8 cellular contexts compared by ENCODE assay signal in genomic region chr5:122774519-122774860, GRCh38. TPM values are rescaled to one million over a fixed set of nuclear protein-coding genes. Genes with fewer than 3 reads are reported as not detected.
DNase-seq lines count a peak whose midpoint lies in the region; ATAC-seq, FAIRE-seq and TF ChIP-seq lines count a peak whose summit lies in the region.

No MANE protein-coding gene starts in this region.

- H3K4me1 ChIP-seq in Loucy (ENCODE audit: insufficient read depth, low read length, poor library complexity, severe bottlenecking) (peaks cover 3% of the 10 kb centered on the region), endocrine pancreas (ENCODE audit: control insufficient read depth, insufficient read depth, low read length) (peaks cover 20% of the 10 kb centered on the region)

- H3K9me3 ChIP-seq in Loucy (ENCODE audit: insufficient read depth, low read depth, low read length) (no peaks in the 10 kb centered on the region), endocrine pancreas (ENCODE audit: control insufficient read depth, low read length) (no peaks in the 10 kb centered on the region), neural cell (ENCODE audit: low read length) (no peaks in the 10 kb centered on the region)

- H3K4me2 ChIP-seq in Loucy (ENCODE audit: low read depth, low read length, poor library complexity, severe bottlenecking) (peak overlapping the region; percentile 57), neural cell (ENCODE audit: low read length) (no peak overlapping the region)

- TF ChIP-seq RAD21 in neural cell (conservative IDR thresholded peaks at IDR 0.05) = no peak

- peak; percentile 25 for ATAC-seq in GM21786 (IDR thresholded peaks at IDR 0.05; ENCODE audit: unreplicated experiment)

- H3K79me2 ChIP-seq in Loucy (ENCODE audit: insufficient read depth, low read length) = peaks cover 35% of the 10 kb centered on the region
- peaks cover 33% of the 10 kb centered on the region for H3K79me2 ChIP-seq in neural cell (replicated peaks; ENCODE audit: insufficient read depth, low read length)

- H3K27me3 ChIP-seq in GM06990 (replicated peaks; ENCODE audit: control insufficient read depth, insufficient read depth, low read length) (no peaks in the 10 kb centered on the region), Loucy (ENCODE audit: insufficient read depth, low read length, poor library complexity, severe bottlenecking) (no peaks in the 10 kb centered on the region), endocrine pancreas (ENCODE audit: control insufficient read depth, insufficient read depth, low read length) (no peaks in the 10 kb centered on the region), neural cell (ENCODE audit: insufficient read depth, low read depth, low read length) (no peaks in the 10 kb centered on the region)

- H3K9me2 ChIP-seq in Loucy (replicated peaks; ENCODE audit: low read depth, low read length) (no peaks in the 10 kb centered on the region), neural cell (ENCODE audit: insufficient read depth, low read length) (no peaks in the 10 kb centered on the region)

- H3K36me3 ChIP-seq in GM06990 (ENCODE audit: control insufficient read depth, insufficient read depth, low read length) = no peaks in the 10 kb centered on the region
- no peaks in the 10 kb centered on the region for H3K36me3 ChIP-seq in Loucy (ENCODE audit: insufficient read depth, low read length)
- no peaks in the 10 kb centered on the region for H3K36me3 ChIP-seq in endocrine pancreas (ENCODE audit: control insufficient read depth, insufficient read depth, low read length)
- no peaks in the 10 kb centered on the region for H3K36me3 ChIP-seq in neural cell (ENCODE audit: insufficient read depth, low read length)

- H3K4me3 ChIP-seq in GM06990 (replicated peaks; ENCODE audit: low read depth, low read length) (peak overlapping the region; percentile 53), Loucy (ENCODE audit: low read length, poor library complexity, severe bottlenecking) (peak overlapping the region; percentile 94), endocrine pancreas (ENCODE audit: control insufficient read depth, insufficient read depth, low read length) (peak overlapping the region; percentile 31), neural cell (ENCODE audit: low read length) (peak overlapping the region; percentile 71)

- H3F3A ChIP-seq in Loucy (ENCODE audit: low read depth) = no peaks in the 10 kb centered on the region
- no peaks in the 10 kb centered on the region for H3F3A ChIP-seq in neural cell (ENCODE audit: insufficient read depth, low read length, poor library complexity, severe bottlenecking)

- TF ChIP-seq CTCF in GM06990 (IDR thresholded peaks at IDR 0.05; ENCODE audit: insufficient read depth, low read length, poor library complexity, severe bottlenecking) (no peak), Loucy (conservative IDR thresholded peaks at IDR 0.05; ENCODE audit: low read length) (no peak), neural cell (IDR thresholded peaks at IDR 0.05; ENCODE audit: poor library complexity, severe bottlenecking) (no peak), D721Med (IDR thresholded peaks at IDR 0.05; ENCODE audit: insufficient read depth, missing control alignments) (no peak)

- H2AFZ ChIP-seq in Loucy (ENCODE audit: low read length) = peak overlapping the region; percentile 95
- no peak overlapping the region for H2AFZ ChIP-seq in neural cell (ENCODE audit: low read depth, low read length)

- no peak for FAIRE-seq in D721Med (lab: Jason Lieb, UNC)

- peaks cover 22% of the 10 kb centered on the region for H4K20me1 ChIP-seq in Loucy (ENCODE audit: insufficient read depth, low read length, poor library complexity, severe bottlenecking)
- no peaks in the 10 kb centered on the region for H4K20me1 ChIP-seq in neural cell (ENCODE audit: insufficient read depth)

- DNase-seq in GM06990 (ENCODE audit: extremely low read depth, insufficient read length) (no peak), NCI-H82 (lab: John Stamatoyannopoulos, UW) (no peak), NCI-H1436 treated with DMSO at 0.1 percent for 48 hours (lab: John Stamatoyannopoulos, UW) (no peak), D721Med (ENCODE audit: insufficient read length, low spot score) (no peak)

- peak overlapping the region; percentile 92 for H3K9ac ChIP-seq in Loucy (ENCODE audit: low read depth, low read length, poor library complexity, severe bottlenecking)
- H3K9ac ChIP-seq in endocrine pancreas (ENCODE audit: control insufficient read depth, insufficient read depth, low read length) = no peak overlapping the region
- peak overlapping the region; percentile 82 for H3K9ac ChIP-seq in neural cell (ENCODE audit: low read length)

- TF ChIP-seq EP300 in neural cell (conservative IDR thresholded peaks at IDR 0.05; ENCODE audit: poor library complexity, severe bottlenecking) = no peak

- no peak overlapping the region for H3K27ac ChIP-seq in neural cell (ENCODE audit: low read length)

TF ChIP-seq in neural cell, 6 proteins besides CTCF, POLR2A, EP300 and RAD21:
- no peak for TF ChIP-seq SMC3 (conservative IDR thresholded peaks at IDR 0.05; ENCODE audit: poor library complexity)
- no peak for TF ChIP-seq MXI1 (conservative IDR thresholded peaks at IDR 0.05; ENCODE audit: poor library complexity, severe bottlenecking)
- TF ChIP-seq POLR2AphosphoS5 (IDR thresholded peaks at IDR 0.05) = no peak
- TF ChIP-seq, protein P1, sequence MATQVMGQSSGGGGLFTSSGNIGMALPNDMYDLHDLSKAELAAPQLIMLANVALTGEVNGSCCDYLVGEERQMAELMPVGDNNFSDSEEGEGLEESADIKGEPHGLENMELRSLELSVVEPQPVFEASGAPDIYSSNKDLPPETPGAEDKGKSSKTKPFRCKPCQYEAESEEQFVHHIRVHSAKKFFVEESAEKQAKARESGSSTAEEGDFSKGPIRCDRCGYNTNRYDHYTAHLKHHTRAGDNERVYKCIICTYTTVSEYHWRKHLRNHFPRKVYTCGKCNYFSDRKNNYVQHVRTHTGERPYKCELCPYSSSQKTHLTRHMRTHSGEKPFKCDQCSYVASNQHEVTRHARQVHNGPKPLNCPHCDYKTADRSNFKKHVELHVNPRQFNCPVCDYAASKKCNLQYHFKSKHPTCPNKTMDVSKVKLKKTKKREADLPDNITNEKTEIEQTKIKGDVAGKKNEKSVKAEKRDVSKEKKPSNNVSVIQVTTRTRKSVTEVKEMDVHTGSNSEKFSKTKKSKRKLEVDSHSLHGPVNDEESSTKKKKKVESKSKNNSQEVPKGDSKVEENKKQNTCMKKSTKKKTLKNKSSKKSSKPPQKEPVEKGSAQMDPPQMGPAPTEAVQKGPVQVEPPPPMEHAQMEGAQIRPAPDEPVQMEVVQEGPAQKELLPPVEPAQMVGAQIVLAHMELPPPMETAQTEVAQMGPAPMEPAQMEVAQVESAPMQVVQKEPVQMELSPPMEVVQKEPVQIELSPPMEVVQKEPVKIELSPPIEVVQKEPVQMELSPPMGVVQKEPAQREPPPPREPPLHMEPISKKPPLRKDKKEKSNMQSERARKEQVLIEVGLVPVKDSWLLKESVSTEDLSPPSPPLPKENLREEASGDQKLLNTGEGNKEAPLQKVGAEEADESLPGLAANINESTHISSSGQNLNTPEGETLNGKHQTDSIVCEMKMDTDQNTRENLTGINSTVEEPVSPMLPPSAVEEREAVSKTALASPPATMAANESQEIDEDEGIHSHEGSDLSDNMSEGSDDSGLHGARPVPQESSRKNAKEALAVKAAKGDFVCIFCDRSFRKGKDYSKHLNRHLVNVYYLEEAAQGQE (IDR thresholded peaks at IDR 0.05; ENCODE audit: borderline replicate concordance) = no peak
- TF ChIP-seq TAF1 (IDR thresholded peaks at IDR 0.05; ENCODE audit: low read depth) = no peak
- TF ChIP-seq EZH2 (IDR thresholded peaks at IDR 0.05; ENCODE audit: borderline replicate concordance, insufficient read depth, low read length, poor library complexity, severe bottlenecking) = no peak

RNA-seq across cellular contexts. Expression of gene SNX2, which starts 0.4 kb away (rescaled TPM):
- 33.4 and 36.1 TPM in 2 replicates for polyA plus RNA-seq in neural cell
- 48.5 and 53.3 TPM in 2 replicates for polyA minus RNA-seq in neural cell

Comparison
In these comparisons a context has a peak if more than half of its experiments do, and no peak if none do; other contexts are left out.
1. H3K4me3 ChIP-seq: peak in every context shown above with its lines; median percentile 94 in Loucy; 71 in neural cell; 53 in GM06990; 31 in endocrine pancreas.